In genomic region chr7:140635345-140635744, GRCh38 we compare ENCODE assay signal across 20 cellular contexts. TPM values are rescaled to one million over a fixed set of nuclear protein-coding genes. Genes with fewer than 3 reads are reported as not detected.
A peak's percentile ranks its signal among the peaks of the same experiment; 100 is the strongest.
DNase-seq lines count a peak whose midpoint lies in the region; ATAC-seq and TF ChIP-seq lines count a peak whose summit lies in the region.
"Had no signal": no experiment of that assay in that cellular context is flagged by ENCODE, and none has a peak within 500 bp of the region (broad histone marks: within the 10 kb centered on the region; RNA-seq: fewer than 3 reads in every experiment).

No MANE protein-coding gene starts in this region.

- H3K9ac ChIP-seq in subcutaneous abdominal adipose tissue (ENCODE audit: low read length in 5 of 5), result no peak overlapping the region

- H3K4me3 ChIP-seq in heart left ventricle (no peak overlapping the region), esophagus muscularis mucosa (no peak overlapping the region), lung (no peak overlapping the region), subcutaneous abdominal adipose tissue (ENCODE audit: low read depth in 1 of 5, low read length in 5 of 5) (peak overlapping the region in 1 of 5 donors; percentile 36), tibial nerve (no peak overlapping the region)
- H3K4me3 ChIP-seq: HAP-1 had no signal

- H3K9me3 ChIP-seq in heart left ventricle (no peaks in the 10 kb centered on the region), esophagus muscularis mucosa (no peaks in the 10 kb centered on the region), lung (ENCODE audit: control insufficient read depth in 2 of 2, insufficient read depth in 1 of 2, low read length in 1 of 2) (no peaks in the 10 kb centered on the region), subcutaneous abdominal adipose tissue (ENCODE audit: control insufficient read depth in 5 of 5, low read length in 5 of 5) (no peaks in the 10 kb centered on the region), tibial nerve (no peaks in the 10 kb centered on the region)
- H3K9me3 ChIP-seq: HAP-1, neutrophil had no signal

- H3K4me1 ChIP-seq in heart left ventricle (peaks cover 3 to 94% (median 58%) of the 10 kb centered on the region in 12 donors), esophagus muscularis mucosa (peaks cover 68 to 97% (median 89%) of the 10 kb centered on the region in 4 donors), lung (ENCODE audit: control insufficient read depth in 2 of 2, insufficient read depth in 2 of 2, low read length in 2 of 2) (peaks cover 8 to 9% of the 10 kb centered on the region in 2 donors), subcutaneous abdominal adipose tissue (ENCODE audit: control insufficient read depth in 5 of 5, insufficient read depth in 5 of 5, low read length in 5 of 5) (peaks cover 14 to 73% (median 56%) of the 10 kb centered on the region in 5 donors), tibial nerve (peaks cover 0 to 80% (median 20%) of the 10 kb centered on the region in 4 donors)

- TF ChIP-seq POLR2A in heart left ventricle (IDR thresholded peaks at IDR 0.05) (no peak), esophagus muscularis mucosa (IDR thresholded peaks at IDR 0.05; ENCODE audit: low read depth) (no peak), tibial nerve (IDR thresholded peaks at IDR 0.05) (no peak)

- intact Hi-C loops in heart left ventricle (cut with DNase I) (loop anchor here in 3 of 10 donors (5.0 kb wide), 2 partner anchors 33 to 38 kb away; no protein-coding TSS in a partner anchor), cardiac septum (cut with DNase I) (loop anchor here (5.0 kb wide), 1 partner anchor 38 kb away; no protein-coding TSS in a partner anchor), esophagus muscularis mucosa (cut with DNase I) (no loop called here)

- H3K27ac ChIP-seq in heart left ventricle (peak overlapping the region; percentile 42 to 75 (median 58)), esophagus muscularis mucosa (replicated peaks in 1 of 4) (peak overlapping the region; percentile 55 to 98 (median 80)), lung (ENCODE audit: low read depth in 1 of 2, low read length in 1 of 2) (peak overlapping the region; percentile 35 to 45), subcutaneous abdominal adipose tissue (ENCODE audit: low read depth, low read length) (peak overlapping the region; percentile 18), tibial nerve (peak overlapping the region in 2 of 4 donors; percentile 64 to 74)
- H3K27ac ChIP-seq: neutrophil had no signal

- WGBS in heart left ventricle, 4 donors, result 13 to 27% (median 18%) methylated on average over 5 of the region's 5 CpGs
- 60% methylated on average over 5 of the region's 5 CpGs for WGBS in esophagus muscularis mucosa
- WGBS in lung, 2 donors, result 36 to 69% methylated on average over 5 of the region's 5 CpGs
- 42 to 54% methylated on average over 5 of the region's 5 CpGs for WGBS in tibial nerve, 2 donors

- DNase-seq in heart left ventricle (peak in 1 of 5 donors; percentile 19), cardiac septum (ENCODE audit: low spot score) (no peak), esophagus muscularis mucosa (ENCODE audit: extremely low spot score) (no peak), lung (ENCODE audit: low spot score) (no peak), tibial nerve (ENCODE audit: low spot score in 2 of 2) (no peak), dermis blood vessel endothelial cell (no peak), NCI-H748 (lab: John Stamatoyannopoulos, UW; ENCODE audit: unreplicated experiment) (no peak)
- DNase-seq: activated CD4-positive, alpha-beta T cell treated with anti-CD3 and anti-CD28 coated beads for 48 hours; activated CD8-positive, alpha-beta memory T cell treated with anti-CD3 and anti-CD28 coated beads, Interleukin-2, amount 10 ng/mL, durations not matched to agents 7 days and 5 days; CD8-positive, alpha-beta memory T cell; GF-D8; Karpas-422; NCI-H187; NCI-H345; SHP77 treated with DMSO at 0.1 percent for 48 hours; stimulated activated CD4-positive, alpha-beta T cell treated with anti-CD3 and anti-CD28 coated beads, Interleukin-4, amount 100 ng/mL, for 24 hours had no signal

- no peaks in the 10 kb centered on the region for H3K36me3 ChIP-seq in heart left ventricle
- H3K36me3 ChIP-seq in esophagus muscularis mucosa, result no peaks in the 10 kb centered on the region
- H3K36me3 ChIP-seq in lung (ENCODE audit: control insufficient read depth in 2 of 2, insufficient read depth in 2 of 2, low read length in 2 of 2), result no peaks in the 10 kb centered on the region
- no peaks in the 10 kb centered on the region for H3K36me3 ChIP-seq in subcutaneous abdominal adipose tissue (ENCODE audit: control insufficient read depth in 5 of 5, insufficient read depth in 5 of 5, low read length in 5 of 5)
- H3K36me3 ChIP-seq in tibial nerve, result no peaks in the 10 kb centered on the region
- H3K36me3 ChIP-seq: HAP-1, neutrophil had no signal

- TF ChIP-seq EP300 in esophagus muscularis mucosa (IDR thresholded peaks at IDR 0.05), result no peak
- no peak for TF ChIP-seq EP300 in tibial nerve (IDR thresholded peaks at IDR 0.05)

- no peak for TF ChIP-seq CTCF in heart left ventricle (IDR thresholded peaks at IDR 0.05)
- TF ChIP-seq CTCF in esophagus muscularis mucosa (IDR thresholded peaks at IDR 0.05), result no peak
- no peak for TF ChIP-seq CTCF in lung (IDR thresholded peaks at IDR 0.05; ENCODE audit: control extremely low read depth, extremely low read depth)
- TF ChIP-seq CTCF in tibial nerve (IDR thresholded peaks at IDR 0.05), result no peak

- peak in 3 of 4 donors; percentile 9 to 46 (median 16) for ATAC-seq in heart left ventricle
- no peak for ATAC-seq in lung (ENCODE audit: insufficient read depth, low FRiP score)
- ATAC-seq: activated CD8-positive, alpha-beta memory T cell treated with anti-CD3 and anti-CD28 coated beads, Interleukin-2, amount 10 ng/mL, durations not matched to agents 7 days and 5 days; esophagus mucosa had no signal

- H3K27me3 ChIP-seq in heart left ventricle (peaks cover 0 to 20% (median 0%) of the 10 kb centered on the region in 9 donors), esophagus muscularis mucosa (no peaks in the 10 kb centered on the region), lung (ENCODE audit: control insufficient read depth, insufficient read depth) (no peaks in the 10 kb centered on the region), subcutaneous abdominal adipose tissue (ENCODE audit: control insufficient read depth in 5 of 5, insufficient read depth in 4 of 5, low read length in 5 of 5) (peaks cover 4 to 25% (median 9%) of the 10 kb centered on the region in 5 donors), tibial nerve (peaks cover 0 to 17% of the 10 kb centered on the region in 2 donors)

RNA-seq across cellular contexts. Expression of gene DENND2A, which starts 5.3 kb away (rescaled TPM):
- total RNA-seq in heart left ventricle, result 10 to 100 TPM in 6 of 9 donors, 1 to 10 TPM in 3; 6.7 to 17.9 (median 10.8) TPM
- 1 to 10 TPM; 4.6 to 6.2 TPM for polyA plus RNA-seq in heart left ventricle
- total RNA-seq in cardiac septum, result 7.2 TPM
- 10 to 100 TPM; 46.4 to 77.2 (median 59.2) TPM for total RNA-seq in esophagus muscularis mucosa
- 10 to 100 TPM; 12.8 to 32.4 TPM for total RNA-seq in lung
- polyA plus RNA-seq in lung, result 1 to 10 TPM; 4.1 to 6.6 TPM
- total RNA-seq in tibial nerve, result 10 to 100 TPM; 18.3 to 28.0 (median 24.2) TPM
- total RNA-seq in dermis blood vessel endothelial cell, result 0.14 and 1.0 TPM in 2 replicates
- total RNA-seq: CD8-positive, alpha-beta memory T cell had no signal
- polyA plus RNA-seq: CD8-positive, alpha-beta memory T cell had no signal

RNA-seq across cellular contexts. Expression of gene ADCK2, which starts 37.4 kb away (rescaled TPM):
- total RNA-seq in heart left ventricle (10 to 100 TPM in 6 of 9 donors, 1 to 10 TPM in 3; 6.8 to 18.3 (median 10.5) TPM), cardiac septum (9.3 TPM), esophagus muscularis mucosa (10 to 100 TPM; 19.2 to 43.5 (median 26.8) TPM), lung (10 to 100 TPM; 11.3 to 27.0 TPM), tibial nerve (10 to 100 TPM; 20.7 to 34.5 (median 26.7) TPM), dermis blood vessel endothelial cell (30.6 and 44.2 TPM in 2 replicates)
- polyA plus RNA-seq in heart left ventricle (10 to 100 TPM in 1 of 2 donors, 1 to 10 TPM in 1; 5.3 to 15.4 TPM), lung (10 to 100 TPM; 10.4 to 16.2 TPM)
